Comparison of ENCODE assay signal across 3 cellular contexts in genomic region chr6:129691043-129691640, GRCh38.
TF ChIP-seq lines count a peak whose summit lies in the region.

No MANE protein-coding gene starts in this region.

TF ChIP-seq in A549, 52 proteins besides CTCF, POLR2A, EP300 and RAD21:
- TF ChIP-seq FOXS1 (CRISPR knock-in tag; IDR thresholded peaks at IDR 0.05) (no peak), MAFK (IDR thresholded peaks at IDR 0.05; ENCODE audit: partially characterized antibody) (peak; percentile 98)
TF ChIP-seq in A549: peak in this region for 1.

TF ChIP-seq in IMR-90, 13 proteins besides CTCF, POLR2A, EP300 and RAD21:
- TF ChIP-seq FOS (IDR thresholded peaks at IDR 0.05; ENCODE audit: low read depth, low read length) (no peak), MAFK (IDR thresholded peaks at IDR 0.05; ENCODE audit: low read depth, low read length) (peak; percentile 100)

TF ChIP-seq in H1, 55 proteins besides CTCF, POLR2A, EP300 and RAD21:
- no peak for TF ChIP-seq BRCA1 (IDR thresholded peaks at IDR 0.05; ENCODE audit: low read depth, low read length)
- TF ChIP-seq MAFK (IDR thresholded peaks at IDR 0.05; ENCODE audit: low read depth, low read length): peak; percentile 100
TF ChIP-seq in H1: peak in this region for 1.
